9 cellular contexts compared by ENCODE assay signal in the genomic region with DNA sequence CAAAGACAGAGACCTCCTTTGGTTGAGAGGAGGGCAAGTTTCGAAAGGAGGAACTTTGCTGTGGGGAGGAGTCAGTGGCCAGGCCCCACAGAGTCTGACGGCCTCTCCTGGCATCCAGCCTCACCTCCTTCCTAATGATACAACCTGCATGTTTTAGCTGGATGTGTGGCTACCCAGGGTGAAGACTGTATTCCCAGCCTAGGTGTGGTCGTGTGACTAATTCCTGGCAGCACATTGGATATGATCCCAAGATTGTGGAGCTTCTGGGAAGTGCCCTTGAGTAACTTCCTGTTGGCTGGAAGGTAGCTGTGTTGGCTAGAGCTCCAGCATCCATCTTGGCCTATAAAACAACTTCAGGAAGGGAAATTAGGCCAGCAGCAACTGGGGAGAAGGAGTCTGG. TPM values are rescaled to one million over a fixed set of nuclear protein-coding genes. Genes with fewer than 3 reads are reported as not detected.
DNase-seq lines count a peak whose midpoint lies in the region; ATAC-seq and TF ChIP-seq lines count a peak whose summit lies in the region.
"Had no signal": no experiment of that assay in that cellular context is flagged by ENCODE, and none has a peak within 500 bp of the region (broad histone marks: within the 10 kb centered on the region; RNA-seq: fewer than 3 reads in every experiment).

No MANE protein-coding gene starts in this region.

- H3K4me3 ChIP-seq in fibroblast of mammary gland (ENCODE audit: control insufficient read depth, low read depth, low read length) (no peak overlapping the region), thyroid gland (replicated peaks in 1 of 3) (no peak overlapping the region)

- no peaks in the 10 kb centered on the region for H3K36me3 ChIP-seq in thyroid gland

- H3K9me3 ChIP-seq in thyroid gland = no peaks in the 10 kb centered on the region

- intact Hi-C loops in thyroid gland (cut with DNase I) = no loop called here
- intact Hi-C loops in posterior vena cava (cut with DNase I) = no loop called here

- no peaks in the 10 kb centered on the region for H3K27me3 ChIP-seq in thyroid gland

- H3K27ac ChIP-seq in thyroid gland = no peak overlapping the region

- DNase-seq in Daoy (ENCODE audit: low read depth) (peak; percentile 71), NOMO-1 treated with DMSO at 0.1 percent for 48 hours (lab: John Stamatoyannopoulos, UW; ENCODE audit: unreplicated experiment) (peak; percentile 46), fibroblast of mammary gland (ENCODE audit: low read depth) (peak; percentile 79), omental fat pad (ENCODE audit: low spot score) (peak; percentile 45), midbrain (lab: John Stamatoyannopoulos, UW) (no peak), thyroid gland (no peak), posterior vena cava (ENCODE audit: low spot score) (no peak), DMS114 treated with DMSO at 0.1 percent for 48 hours (lab: John Stamatoyannopoulos, UW; ENCODE audit: unreplicated experiment) (no peak)
- DNase-seq: NCI-H69 had no signal

- 60 to 80% methylated on average over 2 to 3 of the region's 3 CpGs for WGBS in thyroid gland, 2 donors

- peaks cover 0 to 12% of the 10 kb centered on the region in 2 donors for H3K4me1 ChIP-seq in thyroid gland

- TF ChIP-seq CTCF in fibroblast of mammary gland (conservative IDR thresholded peaks at IDR 0.05; ENCODE audit: control insufficient read depth, insufficient read depth, low read depth, low read length) (no peak), omental fat pad (IDR thresholded peaks at IDR 0.05) (no peak), thyroid gland (IDR thresholded peaks at IDR 0.05) (no peak)

- TF ChIP-seq POLR2A in thyroid gland (IDR thresholded peaks at IDR 0.05) = no peak

- peak; percentile 91 for ATAC-seq in omental fat pad (ENCODE audit: low FRiP score)

RNA-seq across cellular contexts. Expression of gene LPCAT1, which starts 19.0 kb away (rescaled TPM):
- total RNA-seq in Daoy (2014; rRNA removed; shearing (Covaris generic)) = 20.9 and 22.6 TPM in 2 replicates
- total RNA-seq in omental fat pad (10 to 100 TPM; 22.3 to 37.1 (median 34.5) TPM), thyroid gland (10 to 100 TPM; 30.9 to 35.7 (median 33.3) TPM), posterior vena cava (10 to 100 TPM; 30.8 to 36.9 TPM)

Comparison
In these comparisons a context has a peak if more than half of its experiments do, and no peak if none do; other contexts are left out.
1. DNase-seq: peak in Daoy (single experiment), NOMO-1 treated with DMSO at 0.1 percent for 48 hours (single experiment), fibroblast of mammary gland (single experiment) and omental fat pad (single experiment); none in midbrain (single experiment), thyroid gland (0 of 2), posterior vena cava (single experiment) and DMS114 treated with DMSO at 0.1 percent for 48 hours (single experiment).